ENCODE assay signal across 19 cellular contexts in genomic region chr2:107027797-107028196, GRCh38.
DNase-seq lines count a peak whose midpoint lies in the region; ATAC-seq, FAIRE-seq and TF ChIP-seq lines count a peak whose summit lies in the region.
"Had no signal": no experiment of that assay in that cellular context is flagged by ENCODE, and none has a peak within 500 bp of the region (broad histone marks: within the 10 kb centered on the region; RNA-seq: fewer than 3 reads in every experiment).

No MANE protein-coding gene starts in this region.

- H2AK5ac ChIP-seq in IMR-90 (ENCODE audit: low read depth, low read length) (no peak overlapping the region), H1 (ENCODE audit: low read depth, low read length) (no peak overlapping the region)

- no TSS peak for BruUV-seq in IMR-90 (replicated peaks; lab: Mats Ljungman, UMichigan)
- no TSS peak for BruUV-seq in PC-3 (replicated peaks; lab: Mats Ljungman, UMichigan)

- H3K4me1 ChIP-seq in IMR-90 (ENCODE audit: control insufficient read depth, insufficient read depth, low read length) = no peaks in the 10 kb centered on the region
- peaks cover 43% of the 10 kb centered on the region for H3K4me1 ChIP-seq in PC-3 (ENCODE audit: insufficient read depth, low read length)
- no peaks in the 10 kb centered on the region for H3K4me1 ChIP-seq in H1 (replicated peaks in 1 of 4; ENCODE audit: control insufficient read depth in 3 of 4, insufficient read depth in 4 of 4, low read length in 3 of 4)
- no peaks in the 10 kb centered on the region for H3K4me1 ChIP-seq in ascending aorta
- H3K4me1 ChIP-seq: BLaER1, Caco-2 had no signal

- no peaks in the 10 kb centered on the region for H3K9me1 ChIP-seq in IMR-90 (ENCODE audit: insufficient read depth, low read length)

- DNase-seq in IMR-90 (no peak), PC-3 (no peak), H1 (ENCODE audit: low read depth in 1 of 2, low spot score in 2 of 2) (no peak), ascending aorta (ENCODE audit: low spot score in 2 of 2) (no peak), G401 (ENCODE audit: low spot score) (no peak), HTR-8/SVneo (ENCODE audit: insufficient read length, low spot score) (no peak)
- DNase-seq: Caco-2; CD4-positive, CD25-positive, alpha-beta regulatory T cell; CD8-positive, alpha-beta T cell; DMS153; DND-41; GDM1; GM23248; H9 had no signal

- dilution Hi-C loops in IMR-90 (cut with HindIII; ENCODE audit: low sequenced_read_pairs, unreplicated experiment) = no loop called here

- no peaks in the 10 kb centered on the region for H3K23me2 ChIP-seq in H1 (ENCODE audit: low read depth, low read length)

- H3K4me2 ChIP-seq in IMR-90 (ENCODE audit: low read depth, low read length) (no peak overlapping the region), PC-3 (ENCODE audit: low read length) (0 out of 2 replicates have a peak overlapping the region, but pooled peaks have one; percentile 77), H1 (ENCODE audit: insufficient read depth in 1 of 2, low read depth in 2 of 2, low read length in 2 of 2) (no peak overlapping the region)
- H3K4me2 ChIP-seq: BLaER1 had no signal

- in situ Hi-C loops in IMR-90 (cut with MboI; ENCODE audit: low sequenced_read_pairs) (no loop called here), G401 (cut with HindIII; ENCODE audit: low sequenced_read_pairs) (no loop called here)

- intact Hi-C loops in IMR-90 (cut with micrococcal nuclease) = no loop called here
- intact Hi-C loops in PC-3 (cut with micrococcal nuclease) = loop anchor here (5.0 to 10.0 kb wide), 2 partner anchors 35 to 53 kb away; no protein-coding TSS in a partner anchor
- intact Hi-C loops in ascending aorta (cut with DNase I) = no loop called here

- H3K14ac ChIP-seq in IMR-90 (replicated peaks; ENCODE audit: low read depth, low read length) (no peak overlapping the region), H1 (ENCODE audit: insufficient read length) (no peak overlapping the region)

- no peak overlapping the region for H3K4me3 ChIP-seq in IMR-90 (ENCODE audit: insufficient read depth, low read depth, low read length)
- H3K4me3 ChIP-seq in PC-3 (ENCODE audit: low read length) = no peak overlapping the region
- no peak overlapping the region for H3K4me3 ChIP-seq in H1 (ENCODE audit: extremely low read depth in 1 of 4, insufficient read depth in 2 of 4, low read depth in 3 of 4, low read length in 4 of 4)
- no peak overlapping the region for H3K4me3 ChIP-seq in ascending aorta
- H3K4me3 ChIP-seq: BLaER1, GM12878, GM23248 had no signal

- H2BK5ac ChIP-seq in IMR-90 (ENCODE audit: low read depth, low read length, poor library complexity, severe bottlenecking) (no peak overlapping the region), H1 (ENCODE audit: low read depth, low read length) (no peak overlapping the region)

- H2BK12ac ChIP-seq in H1 (ENCODE audit: low read depth, low read length) = no peak overlapping the region

- no peak overlapping the region for H3K56ac ChIP-seq in IMR-90 (ENCODE audit: extremely low read depth, insufficient read depth, low read length)
- no peak overlapping the region for H3K56ac ChIP-seq in H1 (replicated peaks; ENCODE audit: insufficient read length, low read depth, low read length)

- FAIRE-seq in H1 (lab: Jason Lieb, UNC) = no peak
- FAIRE-seq in HTR-8/SVneo (lab: Jason Lieb, UNC) = no peak
- FAIRE-seq: GM12878, GM19239 had no signal

- H3K27ac ChIP-seq in IMR-90 (ENCODE audit: insufficient read depth, low read length) (no peak overlapping the region), PC-3 (ENCODE audit: low read length) (peak overlapping the region; percentile 100), H1 (ENCODE audit: low read depth, low read length) (no peak overlapping the region), ascending aorta (no peak overlapping the region)
- H3K27ac ChIP-seq: BLaER1, C4-2B, GM23248 had no signal

- ATAC-seq in IMR-90 (ENCODE audit: low read depth) (no peak), PC-3 (no peak)
- ATAC-seq: CD8-positive, alpha-beta T cell; GM12878; HCT116 had no signal

- H2AFZ ChIP-seq in IMR-90 (replicated peaks; ENCODE audit: low read length, poor library complexity) (no peak overlapping the region), PC-3 (ENCODE audit: low read length) (no peak overlapping the region), H1 (ENCODE audit: low read length) (no peak overlapping the region)
- H2AFZ ChIP-seq: GM23248 had no signal

- H3K79me1 ChIP-seq in IMR-90 (ENCODE audit: low read depth in 1 of 2, low read length in 2 of 2) = no peaks in the 10 kb centered on the region
- H3K79me1 ChIP-seq in H1 (ENCODE audit: low read depth, low read length) = no peaks in the 10 kb centered on the region

- H3K27me3 ChIP-seq in IMR-90 (ENCODE audit: control insufficient read depth, insufficient read depth, low read length) (no peaks in the 10 kb centered on the region), PC-3 (ENCODE audit: low read length) (no peaks in the 10 kb centered on the region), H1 (replicated peaks in 1 of 4; ENCODE audit: control insufficient read depth in 3 of 4, extremely low read depth in 1 of 4, insufficient read depth in 3 of 4, low read length in 3 of 4) (no peaks in the 10 kb centered on the region), ascending aorta (no peaks in the 10 kb centered on the region)
- H3K27me3 ChIP-seq: BLaER1 had no signal

- H3K9me3 ChIP-seq in IMR-90 (ENCODE audit: control insufficient read depth, insufficient read depth, low read length) = peaks cover 5% of the 10 kb centered on the region
- H3K9me3 ChIP-seq in PC-3 (ENCODE audit: low read length) = no peaks in the 10 kb centered on the region
- 0 out of 4 replicates have a peak, but pooled peaks cover 0 to 3% of the 10 kb centered on the region in 2 experiments for H3K9me3 ChIP-seq in H1 (ENCODE audit: insufficient read depth in 2 of 2, low read depth in 1 of 2, low read length in 1 of 2)
- no peaks in the 10 kb centered on the region for H3K9me3 ChIP-seq in ascending aorta
- H3K9me3 ChIP-seq: BLaER1, Caco-2 had no signal

- no peak overlapping the region for H3K18ac ChIP-seq in IMR-90 (ENCODE audit: low read depth, low read length)
- H3K18ac ChIP-seq in H1 (ENCODE audit: extremely low read depth, low read length) = no peak overlapping the region

- no peak overlapping the region for H2BK20ac ChIP-seq in IMR-90 (ENCODE audit: low read depth, low read length)
- no peak overlapping the region for H2BK20ac ChIP-seq in H1 (ENCODE audit: low read length)

- no peak overlapping the region for H2BK15ac ChIP-seq in IMR-90 (ENCODE audit: low read depth, low read length)
- H2BK15ac ChIP-seq in H1 (ENCODE audit: low read length) = no peak overlapping the region

- TF ChIP-seq POLR2A in IMR-90 (IDR thresholded peaks at IDR 0.05; ENCODE audit: low read depth, low read length) (no peak), H1 (IDR thresholded peaks at IDR 0.05; ENCODE audit: control extremely low read depth in 1 of 2, low read depth in 2 of 2, low read length in 2 of 2) (no peak)

- H4K8ac ChIP-seq in IMR-90 (ENCODE audit: low read depth in 2 of 2, low read length in 2 of 2) (no peak overlapping the region), H1 (ENCODE audit: extremely low read depth, insufficient read depth, low read length) (no peak overlapping the region)

- TF ChIP-seq EP300 in H1 (IDR thresholded peaks at IDR 0.05; ENCODE audit: borderline replicate concordance in 1 of 2, low read depth in 2 of 2, low read length in 2 of 2) = no peak

- no peaks in the 10 kb centered on the region for H3K36me3 ChIP-seq in IMR-90 (ENCODE audit: control insufficient read depth, insufficient read depth, low read length)
- no peaks in the 10 kb centered on the region for H3K36me3 ChIP-seq in PC-3 (ENCODE audit: low read depth, low read length)
- no peaks in the 10 kb centered on the region for H3K36me3 ChIP-seq in H1 (ENCODE audit: control insufficient read depth in 2 of 4, insufficient read depth in 4 of 4, low read length in 3 of 4)
- no peaks in the 10 kb centered on the region for H3K36me3 ChIP-seq in ascending aorta
- H3K36me3 ChIP-seq: BLaER1 had no signal

- H4K5ac ChIP-seq in IMR-90 (ENCODE audit: low read depth, low read length) (no peak overlapping the region), H1 (ENCODE audit: insufficient read length, low read depth, low read length) (no peak overlapping the region)

- H3K4ac ChIP-seq in IMR-90 (ENCODE audit: low read depth, low read length) (no peak overlapping the region), H1 (replicated peaks; ENCODE audit: insufficient read length, low read depth, low read length) (no peak overlapping the region)

- H3K79me2 ChIP-seq in PC-3 (ENCODE audit: low read length) (no peaks in the 10 kb centered on the region), H1 (ENCODE audit: control insufficient read depth in 1 of 2, insufficient read depth in 2 of 2, low read length in 2 of 2) (no peaks in the 10 kb centered on the region)

- POLR2A ChIA-PET in IMR-90 (lab: Charles Lee; ENCODE audit: unreplicated experiment) = no interaction called here
- POLR2A ChIA-PET in PC-3 (lab: Charles Lee; ENCODE audit: unreplicated experiment) = no interaction called here
- POLR2A ChIA-PET in H1 (lab: Charles Lee; ENCODE audit: partially characterized antibody) = no interaction called here

- no peaks in the 10 kb centered on the region for H3K9me2 ChIP-seq in PC-3 (replicated peaks; ENCODE audit: low read length)

- peaks cover 4% of the 10 kb centered on the region for H3F3A ChIP-seq in PC-3 (ENCODE audit: low read length, unreplicated experiment)

- no peak overlapping the region for H4K91ac ChIP-seq in IMR-90 (ENCODE audit: insufficient read depth, low read depth, low read length)
- no peak overlapping the region for H4K91ac ChIP-seq in H1 (replicated peaks; ENCODE audit: insufficient read length, low read length)

- TF ChIP-seq RAD21 in IMR-90 (IDR thresholded peaks at IDR 0.05; ENCODE audit: low read length) (no peak), H1 (IDR thresholded peaks at IDR 0.05 in 1 of 2, conservative IDR thresholded peaks at IDR 0.05 in 1 of 2; ENCODE audit: low read depth in 2 of 2, low read length in 2 of 2) (no peak)

- H4K20me1 ChIP-seq in IMR-90 (ENCODE audit: insufficient read depth, low read length) (no peaks in the 10 kb centered on the region), PC-3 (ENCODE audit: low read length) (no peaks in the 10 kb centered on the region), H1 (replicated peaks in 1 of 2; ENCODE audit: control insufficient read depth in 1 of 2, insufficient read depth in 2 of 2, low read length in 2 of 2) (no peaks in the 10 kb centered on the region)
- H4K20me1 ChIP-seq: BLaER1 had no signal

- H2BK120ac ChIP-seq in IMR-90 (ENCODE audit: low read depth, low read length) = no peak overlapping the region
- H2BK120ac ChIP-seq in H1 (replicated peaks; ENCODE audit: low read depth, low read length) = no peak overlapping the region

- TF ChIP-seq CTCF in IMR-90 (conservative IDR thresholded peaks at IDR 0.05; ENCODE audit: low read depth, low read length) = no peak
- TF ChIP-seq CTCF in PC-3 (conservative IDR thresholded peaks at IDR 0.05; ENCODE audit: low read depth, low read length) = no peak
- TF ChIP-seq CTCF in H1 (IDR thresholded peaks at IDR 0.05; ENCODE audit: control extremely low read depth in 1 of 3, insufficient read depth in 1 of 3, low read depth in 1 of 3, low read length in 3 of 3) = no peak
- TF ChIP-seq CTCF in ascending aorta (IDR thresholded peaks at IDR 0.05) = no peak

- H3K23ac ChIP-seq in IMR-90 (ENCODE audit: low read depth, low read length) (no peak overlapping the region), H1 (ENCODE audit: insufficient read length) (no peak overlapping the region)

- H2AK9ac ChIP-seq in IMR-90 (replicated peaks; ENCODE audit: low read depth, low read length, poor library complexity) = no peak overlapping the region

- CTCF ChIA-PET in IMR-90 (lab: Yijun Ruan, JAX) = no interaction called here
- CTCF ChIA-PET in PC-3 (lab: Charles Lee) = no interaction called here
- CTCF ChIA-PET in H1 (lab: Charles Lee; ENCODE audit: partially characterized antibody) = no interaction called here

- H3K9ac ChIP-seq in IMR-90 (ENCODE audit: low read depth, low read length) = no peak overlapping the region
- H3K9ac ChIP-seq in PC-3 (ENCODE audit: low read length) = peak overlapping the region; percentile 97
- H3K9ac ChIP-seq in H1 (replicated peaks in 1 of 4; ENCODE audit: extremely low read depth in 1 of 4, low read depth in 3 of 4, low read length in 3 of 4) = no peak overlapping the region
- H3K9ac ChIP-seq: BLaER1, GM23248 had no signal
